ENCODE assay signal across 11 cellular contexts in genomic region chr11:44542372-44542771, GRCh38.
"Had no signal": no experiment of that assay in that cellular context is flagged by ENCODE, and none has a peak within 500 bp of the region (broad histone marks: within the 10 kb centered on the region; RNA-seq: fewer than 3 reads in every experiment).

No MANE protein-coding gene starts in this region.

- ATAC-seq: left ventricle myocardium superior had no signal

- H3K27me3 ChIP-seq: adrenal gland, vagina had no signal

- DNase-seq: activated CD4-positive, alpha-beta memory T cell treated with anti-CD3 and anti-CD28 coated beads, Interleukin-2, amount 10 ng/mL, durations not matched to agents 7 days and 5 days; activated naive CD4-positive, alpha-beta T cell treated with anti-CD3 and anti-CD28 coated beads, Interleukin-2, amount 50 U/mL, for 16 hours; adrenal gland; effector memory CD4-positive, alpha-beta T cell; left ventricle myocardium superior; retina; stimulated activated CD4-positive, alpha-beta T cell treated with anti-CD3 and anti-CD28 coated beads, Interleukin-4, amount 100 ng/mL, for 4 hours; tibial artery had no signal

- H3K4me1 Mint-ChIP-seq: activated CD4-positive, alpha-beta memory T cell treated with anti-CD3 and anti-CD28 coated beads, Interleukin-2, amount 10 ng/mL, durations not matched to agents 7 days and 5 days had no signal

- H3K36me3 ChIP-seq: adrenal gland, tibial artery, vagina had no signal

- H3K9ac ChIP-seq: parathyroid adenoma had no signal

- H3K9me3 Mint-ChIP-seq: activated CD4-positive, alpha-beta memory T cell treated with anti-CD3 and anti-CD28 coated beads, Interleukin-2, amount 10 ng/mL, durations not matched to agents 7 days and 5 days had no signal

- H3K27ac Mint-ChIP-seq: activated CD4-positive, alpha-beta memory T cell treated with anti-CD3 and anti-CD28 coated beads, Interleukin-2, amount 10 ng/mL, durations not matched to agents 7 days and 5 days had no signal

- H3K79me2 ChIP-seq: parathyroid adenoma had no signal

- H3K4me1 ChIP-seq: adrenal gland, parathyroid adenoma, vagina had no signal

- H3K4me3 Mint-ChIP-seq: activated CD4-positive, alpha-beta memory T cell treated with anti-CD3 and anti-CD28 coated beads, Interleukin-2, amount 10 ng/mL, durations not matched to agents 7 days and 5 days had no signal

- H3K4me3 ChIP-seq: adrenal gland, tibial artery, vagina had no signal

- H2AFZ ChIP-seq: parathyroid adenoma had no signal

- H3K27me3 Mint-ChIP-seq: activated CD4-positive, alpha-beta memory T cell treated with anti-CD3 and anti-CD28 coated beads, Interleukin-2, amount 10 ng/mL, durations not matched to agents 7 days and 5 days had no signal

- H3K9me3 ChIP-seq: adrenal gland, tibial artery, vagina had no signal

- H3K27ac ChIP-seq: adrenal gland, parathyroid adenoma, tibial artery, vagina, VCaP had no signal
